ENCODE assay signal across 28 cellular contexts in the genomic region with DNA sequence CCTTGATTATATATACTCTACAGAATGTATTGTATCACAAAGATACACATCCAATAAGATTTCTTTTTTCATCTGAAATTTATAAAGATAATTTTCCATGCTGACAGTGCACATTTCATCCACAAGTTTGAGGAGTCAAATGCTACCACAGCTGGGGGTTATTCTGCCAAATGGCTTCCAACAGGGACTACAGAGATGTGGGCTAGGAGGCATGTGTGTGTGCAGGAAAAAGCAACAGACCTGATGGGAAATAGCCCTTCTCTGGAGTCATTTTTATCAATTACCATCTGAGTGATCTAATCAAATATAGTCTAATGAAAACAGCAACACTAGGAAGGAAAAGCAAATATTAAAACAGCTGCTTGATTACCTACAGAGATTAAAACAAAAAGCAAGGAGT.
A peak's percentile ranks its signal among the peaks of the same experiment; 100 is the strongest.
DNase-seq lines count a peak whose midpoint lies in the region; ATAC-seq and TF ChIP-seq lines count a peak whose summit lies in the region.
"Had no signal": no experiment of that assay in that cellular context is flagged by ENCODE, and none has a peak within 500 bp of the region (broad histone marks: within the 10 kb centered on the region; RNA-seq: fewer than 3 reads in every experiment).

No MANE protein-coding gene starts in this region.

- no peak overlapping the region for H3K27ac ChIP-seq in IMR-90 (ENCODE audit: insufficient read depth, low read length)
- H3K27ac ChIP-seq: parathyroid adenoma, PC-9, skin epidermis had no signal

- CTCF ChIA-PET in IMR-90 (lab: Yijun Ruan, JAX): no interaction called here

- H3K9me3 Mint-ChIP-seq in CD14-positive monocyte: peaks cover 0 to 11% (median 2%) of the 10 kb centered on the region in 7 donors
- H3K9me3 Mint-ChIP-seq: activated CD4-positive, alpha-beta T cell treated with anti-CD3 and anti-CD28 coated beads, Interleukin-2, amount 10 ng/mL, durations not matched to agents 7 days and 5 days; activated naive CD8-positive, alpha-beta T cell treated with anti-CD3 and anti-CD28 coated beads, Interleukin-2, amount 10 ng/mL, durations not matched to agents 7 days and 5 days; immature natural killer cell; type B pancreatic cell had no signal

- no peak overlapping the region for H2BK120ac ChIP-seq in IMR-90 (ENCODE audit: low read depth, low read length)

- H3K18ac ChIP-seq in IMR-90 (ENCODE audit: low read depth, low read length): no peak overlapping the region

- no peak overlapping the region for H3K23ac ChIP-seq in IMR-90 (ENCODE audit: low read depth, low read length)

- no peaks in the 10 kb centered on the region for H4K20me1 ChIP-seq in IMR-90 (ENCODE audit: insufficient read depth, low read length)

- H4K8ac ChIP-seq in IMR-90 (ENCODE audit: low read depth in 2 of 2, low read length in 2 of 2): no peak overlapping the region

- no peak overlapping the region for H2AK5ac ChIP-seq in IMR-90 (ENCODE audit: low read depth, low read length)

- H3K9me3 ChIP-seq in IMR-90 (ENCODE audit: control insufficient read depth, insufficient read depth, low read length): no peaks in the 10 kb centered on the region

- H4K91ac ChIP-seq in IMR-90 (ENCODE audit: insufficient read depth, low read depth, low read length): no peak overlapping the region

- no peak for DNase-seq in IMR-90
- peak; percentile 59 to 73 for DNase-seq in NCI-H1930 (lab: John Stamatoyannopoulos, UW)
- peak; percentile 75 for DNase-seq in NCI-H774 (lab: John Stamatoyannopoulos, UW)
- peak; percentile 10 for DNase-seq in choroid plexus epithelial cell (ENCODE audit: low read depth)
- DNase-seq in CD14-positive monocyte (ENCODE audit: low spot score): no peak
- no peak for DNase-seq in SIG-M5 (lab: John Stamatoyannopoulos, UW)
- DNase-seq in stimulated activated CD4-positive, alpha-beta T cell treated with anti-CD3 and anti-CD28 coated beads, Interleukin-1b, Interleukin-23, amount 100 ng/mL, for 48 hours: no peak
- DNase-seq: activated CD4-positive, alpha-beta T cell treated with anti-CD3 and anti-CD28 coated beads, Interleukin-2, amount 10 ng/mL, durations not matched to agents 7 days and 5 days; activated gamma-delta T cell; activated naive CD8-positive, alpha-beta T cell treated with anti-CD3 and anti-CD28 coated beads, Interleukin-2, amount 10 ng/mL, durations not matched to agents 7 days and 5 days; activated T-cell treated with anti-CD3 and anti-CD28 coated beads, Interleukin-2, amount 50 U/mL, for 24 hours; aorta; cortex of kidney; erythroblast; immature natural killer cell; Karpas-422; left colon; NCI-H1694 treated with DMSO at 0.1 percent for 48 hours; NCI-H226; nephron progenitor cell; PC-9; retina; stimulated activated naive CD4-positive, alpha-beta T cell; T-helper 9 cell had no signal

- H3K56ac ChIP-seq in IMR-90 (ENCODE audit: extremely low read depth, insufficient read depth, low read length): no peak overlapping the region

- H2BK15ac ChIP-seq in IMR-90 (ENCODE audit: low read depth, low read length): no peak overlapping the region

- no TSS peak for BruUV-seq in IMR-90 (replicated peaks; lab: Mats Ljungman, UMichigan)

- POLR2A ChIA-PET in IMR-90 (lab: Charles Lee; ENCODE audit: unreplicated experiment): no interaction called here

- no peak overlapping the region for H2AFZ ChIP-seq in IMR-90 (replicated peaks; ENCODE audit: low read length, poor library complexity)
- H2AFZ ChIP-seq: parathyroid adenoma, PC-9 had no signal

- no peak overlapping the region for H2BK20ac ChIP-seq in IMR-90 (ENCODE audit: low read depth, low read length)

- no peaks in the 10 kb centered on the region for H3K36me3 Mint-ChIP-seq in CD14-positive monocyte
- H3K36me3 Mint-ChIP-seq: activated naive CD8-positive, alpha-beta T cell treated with anti-CD3 and anti-CD28 coated beads, Interleukin-2, amount 10 ng/mL, durations not matched to agents 7 days and 5 days; immature natural killer cell; type B pancreatic cell had no signal

- H3K4me2 ChIP-seq in IMR-90 (ENCODE audit: low read depth, low read length): no peak overlapping the region
- H3K4me2 ChIP-seq: PC-9 had no signal

- no peak overlapping the region for H4K5ac ChIP-seq in IMR-90 (ENCODE audit: low read depth, low read length)

- no peaks in the 10 kb centered on the region for H3K27me3 ChIP-seq in IMR-90 (ENCODE audit: control insufficient read depth, insufficient read depth, low read length)

- no peak for TF ChIP-seq CTCF in IMR-90 (conservative IDR thresholded peaks at IDR 0.05; ENCODE audit: low read depth, low read length)
- no peak for TF ChIP-seq CTCF in choroid plexus epithelial cell (conservative IDR thresholded peaks at IDR 0.05; ENCODE audit: low read depth, low read length)
- TF ChIP-seq CTCF in CD14-positive monocyte (IDR thresholded peaks at IDR 0.05): no peak

- dilution Hi-C loops in IMR-90 (cut with HindIII; ENCODE audit: low sequenced_read_pairs, unreplicated experiment): no loop called here

- no peak overlapping the region for H3K4me3 ChIP-seq in IMR-90 (ENCODE audit: insufficient read depth, low read depth, low read length)
- H3K4me3 ChIP-seq in choroid plexus epithelial cell (ENCODE audit: low read depth, low read length): no peak overlapping the region
- H3K4me3 ChIP-seq: PC-9, skin epidermis had no signal

- H3K36me3 ChIP-seq in IMR-90 (ENCODE audit: control insufficient read depth, insufficient read depth, low read length): no peaks in the 10 kb centered on the region

- no peak overlapping the region for H3K27ac Mint-ChIP-seq in CD14-positive monocyte
- H3K27ac Mint-ChIP-seq: activated CD4-positive, alpha-beta T cell treated with anti-CD3 and anti-CD28 coated beads, Interleukin-2, amount 10 ng/mL, durations not matched to agents 7 days and 5 days; activated naive CD8-positive, alpha-beta T cell treated with anti-CD3 and anti-CD28 coated beads, Interleukin-2, amount 10 ng/mL, durations not matched to agents 7 days and 5 days; activated T-cell treated with anti-CD3 and anti-CD28 coated beads, Interleukin-2, amount 50 U/mL, for 24 hours; immature natural killer cell; nephron progenitor cell; type B pancreatic cell had no signal

- H3K79me1 ChIP-seq in IMR-90 (ENCODE audit: low read depth in 1 of 2, low read length in 2 of 2): no peaks in the 10 kb centered on the region

- TF ChIP-seq RAD21 in IMR-90 (IDR thresholded peaks at IDR 0.05; ENCODE audit: low read length): no peak

- H3K4ac ChIP-seq in IMR-90 (ENCODE audit: low read depth, low read length): no peak overlapping the region

- H3K9me1 ChIP-seq in IMR-90 (ENCODE audit: insufficient read depth, low read length): 0 out of 2 replicates have a peak, but pooled peaks cover 3% of the 10 kb centered on the region

- intact Hi-C loops in IMR-90 (cut with micrococcal nuclease) (no loop called here), CD14-positive monocyte (cut with micrococcal nuclease) (no loop called here)

- no peak overlapping the region for H2AK9ac ChIP-seq in IMR-90 (replicated peaks; ENCODE audit: low read depth, low read length, poor library complexity)

- H2BK5ac ChIP-seq in IMR-90 (ENCODE audit: low read depth, low read length, poor library complexity, severe bottlenecking): no peak overlapping the region

- no peak overlapping the region for H3K9ac ChIP-seq in IMR-90 (ENCODE audit: low read depth, low read length)
- H3K9ac ChIP-seq: parathyroid adenoma had no signal

- H3K4me1 ChIP-seq in IMR-90 (ENCODE audit: control insufficient read depth, insufficient read depth, low read length): no peaks in the 10 kb centered on the region
- H3K4me1 ChIP-seq: parathyroid adenoma had no signal

- peaks cover 0 to 2% (median 0%) of the 10 kb centered on the region in 3 donors for H3K27me3 Mint-ChIP-seq in CD14-positive monocyte (ENCODE audit: low read depth in 3 of 3)
- H3K27me3 Mint-ChIP-seq: activated T-cell treated with anti-CD3 and anti-CD28 coated beads, Interleukin-2, amount 50 U/mL, for 24 hours; type B pancreatic cell had no signal

- TF ChIP-seq POLR2A in IMR-90 (IDR thresholded peaks at IDR 0.05; ENCODE audit: low read depth, low read length): no peak

- no peaks in the 10 kb centered on the region for H3K4me1 Mint-ChIP-seq in CD14-positive monocyte
- H3K4me1 Mint-ChIP-seq: activated CD4-positive, alpha-beta T cell treated with anti-CD3 and anti-CD28 coated beads, Interleukin-2, amount 10 ng/mL, durations not matched to agents 7 days and 5 days; activated naive CD8-positive, alpha-beta T cell treated with anti-CD3 and anti-CD28 coated beads, Interleukin-2, amount 10 ng/mL, durations not matched to agents 7 days and 5 days; immature natural killer cell had no signal

- no peak for ATAC-seq in IMR-90 (ENCODE audit: low read depth)
- ATAC-seq in HG03521 (IDR thresholded peaks at IDR 0.05; ENCODE audit: unreplicated experiment): no peak
- ATAC-seq: left colon had no signal

- no peak overlapping the region for H3K4me3 Mint-ChIP-seq in CD14-positive monocyte
- H3K4me3 Mint-ChIP-seq: activated CD4-positive, alpha-beta T cell treated with anti-CD3 and anti-CD28 coated beads, Interleukin-2, amount 10 ng/mL, durations not matched to agents 7 days and 5 days; activated naive CD8-positive, alpha-beta T cell treated with anti-CD3 and anti-CD28 coated beads, Interleukin-2, amount 10 ng/mL, durations not matched to agents 7 days and 5 days; activated T-cell treated with anti-CD3 and anti-CD28 coated beads, Interleukin-2, amount 50 U/mL, for 24 hours; immature natural killer cell; nephron progenitor cell; type B pancreatic cell had no signal

- no peak overlapping the region for H3K14ac ChIP-seq in IMR-90 (replicated peaks; ENCODE audit: low read depth, low read length)

- in situ Hi-C loops in IMR-90 (cut with MboI; ENCODE audit: low sequenced_read_pairs): no loop called here

TF ChIP-seq in IMR-90, 13 proteins besides CTCF, POLR2A, EP300 and RAD21:
- TF ChIP-seq MAFK (IDR thresholded peaks at IDR 0.05; ENCODE audit: low read depth, low read length): peak; percentile 77
- no peak for TF ChIP-seq CHD1 (IDR thresholded peaks at IDR 0.05; ENCODE audit: low read depth, low read length)
- no peak for TF ChIP-seq SMC3 (IDR thresholded peaks at IDR 0.05; ENCODE audit: low read depth, low read length)

Comparison
In these comparisons a context has a peak if more than half of its experiments do, and no peak if none do; other contexts are left out.
1. DNase-seq: peak in NCI-H1930 (2 of 2), NCI-H774 (single experiment) and choroid plexus epithelial cell (single experiment); none in IMR-90 (single experiment), CD14-positive monocyte (single experiment), SIG-M5 (single experiment) and stimulated activated CD4-positive, alpha-beta T cell treated with anti-CD3 and anti-CD28 coated beads, Interleukin-1b, Interleukin-23, amount 100 ng/mL, for 48 hours (single experiment).